Comparison of ENCODE assay signal across 9 cellular contexts in genomic region chr5:112146323-112146848, GRCh38.
A peak's percentile ranks its signal among the peaks of the same experiment; 100 is the strongest.
DNase-seq lines count a peak whose midpoint lies in the region; ATAC-seq and TF ChIP-seq lines count a peak whose summit lies in the region.
"Had no signal": no experiment of that assay in that cellular context is flagged by ENCODE, and none has a peak within 500 bp of the region (broad histone marks: within the 10 kb centered on the region; RNA-seq: fewer than 3 reads in every experiment).

No MANE protein-coding gene starts in this region.

- peaks cover 3% of the 10 kb centered on the region for H3K36me3 Mint-ChIP-seq in nephron (ENCODE audit: low read depth)
- H3K36me3 Mint-ChIP-seq in stimulated activated effector memory CD8-positive, alpha-beta T cell treated with anti-CD3 and anti-CD28 coated beads, Interleukin-12 subunit alpha, Interleukin-12 subunit beta, amount 100 ng/mL, for 72 hours, result no peaks in the 10 kb centered on the region
- H3K36me3 Mint-ChIP-seq: activated naive CD8-positive, alpha-beta T cell had no signal

- H3K4me3 Mint-ChIP-seq in nephron, result no peak overlapping the region
- no peak overlapping the region for H3K4me3 Mint-ChIP-seq in stimulated activated effector memory CD8-positive, alpha-beta T cell treated with anti-CD3 and anti-CD28 coated beads, Interleukin-12 subunit alpha, Interleukin-12 subunit beta, amount 100 ng/mL, for 72 hours
- H3K4me3 Mint-ChIP-seq: activated naive CD8-positive, alpha-beta T cell had no signal

- peaks cover 30% of the 10 kb centered on the region for H3K4me1 Mint-ChIP-seq in nephron
- no peaks in the 10 kb centered on the region for H3K4me1 Mint-ChIP-seq in stimulated activated effector memory CD8-positive, alpha-beta T cell treated with anti-CD3 and anti-CD28 coated beads, Interleukin-12 subunit alpha, Interleukin-12 subunit beta, amount 100 ng/mL, for 72 hours

- peak overlapping the region; percentile 80 to 86 (median 85) for H3K27ac Mint-ChIP-seq in nephron
- no peak overlapping the region for H3K27ac Mint-ChIP-seq in stimulated activated effector memory CD8-positive, alpha-beta T cell treated with anti-CD3 and anti-CD28 coated beads, Interleukin-12 subunit alpha, Interleukin-12 subunit beta, amount 100 ng/mL, for 72 hours
- H3K27ac Mint-ChIP-seq: activated naive CD8-positive, alpha-beta T cell had no signal

- DNase-seq in RPMI7951 (ENCODE audit: low read depth), result peak; percentile 69
- no peak for DNase-seq in stimulated activated CD4-positive, alpha-beta T cell treated with anti-CD3 and anti-CD28 coated beads, Interleukin-12 subunit alpha, Interleukin-12 subunit beta, amount 100 ng/mL, for 4 hours
- DNase-seq in NCI-H2107 treated with DMSO at 0.1 percent for 48 hours (lab: John Stamatoyannopoulos, UW; ENCODE audit: unreplicated experiment), result no peak
- DNase-seq in stimulated activated effector memory CD8-positive, alpha-beta T cell treated with anti-CD3 and anti-CD28 coated beads, Interleukin-12 subunit alpha, Interleukin-12 subunit beta, amount 100 ng/mL, for 72 hours (ENCODE audit: low spot score in 2 of 2), result no peak
- no peak for DNase-seq in UCSD-AML1 (lab: John Stamatoyannopoulos, UW; ENCODE audit: unreplicated experiment)

- TF ChIP-seq CTCF in nephron (IDR thresholded peaks at IDR 0.05; ENCODE audit: unreplicated experiment in 3 of 3), result no peak

- H3K9me3 Mint-ChIP-seq in nephron, result peaks cover 14% of the 10 kb centered on the region
- H3K9me3 Mint-ChIP-seq in stimulated activated effector memory CD8-positive, alpha-beta T cell treated with anti-CD3 and anti-CD28 coated beads, Interleukin-12 subunit alpha, Interleukin-12 subunit beta, amount 100 ng/mL, for 72 hours, result no peaks in the 10 kb centered on the region

- ATAC-seq in GM18517 (IDR thresholded peaks at IDR 0.05; ENCODE audit: unreplicated experiment) (peak; percentile 65), HG02678 (IDR thresholded peaks at IDR 0.05; ENCODE audit: unreplicated experiment) (peak; percentile 65)
- ATAC-seq in stimulated activated effector memory CD8-positive, alpha-beta T cell treated with anti-CD3 and anti-CD28 coated beads, Interleukin-12 subunit alpha, Interleukin-12 subunit beta, amount 100 ng/mL, for 72 hours, result no peak

- H3K27me3 Mint-ChIP-seq in nephron (ENCODE audit: low read depth), result no peaks in the 10 kb centered on the region
